Comparison of ENCODE assay signal across 14 cellular contexts in the genomic region with DNA sequence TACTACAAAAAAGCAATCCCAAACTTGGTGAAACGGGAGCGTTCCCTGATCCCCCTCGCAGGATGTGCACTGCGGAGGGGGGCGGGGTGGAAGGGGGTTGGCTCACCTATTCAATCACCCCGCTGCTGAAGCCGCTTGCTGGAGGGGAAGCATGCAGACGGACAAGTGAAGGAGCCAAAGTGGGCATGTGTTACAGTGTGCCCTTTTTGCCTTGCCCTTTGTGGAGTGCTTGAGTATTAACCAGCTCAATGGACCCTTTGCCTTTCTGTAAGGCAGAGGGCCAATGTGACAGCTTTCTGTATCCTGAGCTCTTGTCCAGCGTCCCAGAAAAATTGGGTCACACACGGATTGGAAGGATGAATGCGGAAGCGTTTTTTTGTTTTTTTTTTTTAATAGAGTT.
DNase-seq lines count a peak whose midpoint lies in the region; ATAC-seq, FAIRE-seq and TF ChIP-seq lines count a peak whose summit lies in the region.
"Had no signal": no experiment of that assay in that cellular context is flagged by ENCODE, and none has a peak within 500 bp of the region (broad histone marks: within the 10 kb centered on the region; RNA-seq: fewer than 3 reads in every experiment).

No MANE protein-coding gene starts in this region.

- peaks cover 22% of the 10 kb centered on the region for H3K9me3 Mint-ChIP-seq in GM23338

- H3K27ac ChIP-seq in GM23338 (ENCODE audit: low read depth) = no peak overlapping the region
- no peak overlapping the region for H3K27ac ChIP-seq in kidney (ENCODE audit: low read depth in 2 of 2, low read length in 2 of 2)
- H3K27ac ChIP-seq: A549, BLaER1, HL-60 had no signal

- intact Hi-C loops in kidney (cut with DNase I) = no loop called here

- H3K9me2 ChIP-seq in GM23338 (ENCODE audit: insufficient read depth) = no peaks in the 10 kb centered on the region

- H3K79me2 ChIP-seq in GM23338 (replicated peaks; ENCODE audit: insufficient read depth) = no peaks in the 10 kb centered on the region

- H3K27me3 Mint-ChIP-seq in GM23338 (ENCODE audit: insufficient read depth, low read depth, poor library complexity) = no peaks in the 10 kb centered on the region

- no peaks in the 10 kb centered on the region; the same call in 1 of the 2 replicates for H3K36me3 ChIP-seq in GM23338 (ENCODE audit: insufficient read depth)
- H3K36me3 ChIP-seq in kidney (ENCODE audit: control insufficient read depth in 1 of 2, insufficient read depth in 2 of 2, low read length in 2 of 2) = no peaks in the 10 kb centered on the region
- H3K36me3 ChIP-seq: BLaER1 had no signal

- ATAC-seq in GM23338 (no peak), GM19455 (IDR thresholded peaks at IDR 0.05; ENCODE audit: unreplicated experiment) (no peak)
- ATAC-seq: A549, HCT116 had no signal

- peaks cover 0 to 4% of the 10 kb centered on the region in 2 donors for H3K9me3 ChIP-seq in kidney (ENCODE audit: control insufficient read depth in 1 of 2, low read length in 2 of 2)

- H3K4me3 ChIP-seq in GM23338 (no peak overlapping the region), kidney (ENCODE audit: low read length in 2 of 2) (no peak overlapping the region)
- H3K4me3 ChIP-seq: A549, BLaER1 had no signal

- no peak overlapping the region for H3K27ac Mint-ChIP-seq in GM23338

- DNase-seq in GM23338 (ENCODE audit: low spot score) (peak; percentile 14), cerebellar nuclear complex (lab: John Stamatoyannopoulos, UW) (peak; percentile 80 to 95), kidney (peak; percentile 44), NCI-H1105 (lab: John Stamatoyannopoulos, UW) (no peak), hepatic stellate cell (ENCODE audit: low spot score) (no peak)
- DNase-seq: Caco-2; CD8-positive, alpha-beta memory T cell; DND-41 had no signal

- H3K4me1 ChIP-seq in GM23338 (ENCODE audit: insufficient read depth) (no peaks in the 10 kb centered on the region), kidney (ENCODE audit: control insufficient read depth in 1 of 2, insufficient read depth in 1 of 2, low read depth in 1 of 2, low read length in 2 of 2) (no peaks in the 10 kb centered on the region)
- H3K4me1 ChIP-seq: A549, BLaER1, Caco-2 had no signal

- H3K4me1 Mint-ChIP-seq in GM23338 = no peaks in the 10 kb centered on the region; the same call in 2 of the 3 replicates
- H3K4me1 Mint-ChIP-seq: CD8-positive, alpha-beta memory T cell had no signal

- no peak for FAIRE-seq in kidney (lab: Jason Lieb, UNC)
- FAIRE-seq: A549, H54 had no signal

- no peak overlapping the region for H3K9ac ChIP-seq in kidney (ENCODE audit: low read length in 2 of 2)
- H3K9ac ChIP-seq: BLaER1 had no signal

- H2AFZ ChIP-seq in GM23338 = peak overlapping the region; percentile 56; the same call in 1 of the 2 replicates

- H3K4me3 Mint-ChIP-seq in GM23338 = no peak overlapping the region
- H3K4me3 Mint-ChIP-seq: CD8-positive, alpha-beta memory T cell had no signal

- no peak overlapping the region for H3K4me2 ChIP-seq in GM23338
- H3K4me2 ChIP-seq: A549, BLaER1 had no signal

- H3F3A ChIP-seq in GM23338 (replicated peaks; ENCODE audit: low read depth) = no peaks in the 10 kb centered on the region

- peaks cover 18% of the 10 kb centered on the region; the same call in 2 of the 3 replicates for H3K36me3 Mint-ChIP-seq in GM23338 (ENCODE audit: low read depth)

- no peaks in the 10 kb centered on the region for H4K20me1 ChIP-seq in GM23338 (replicated peaks; ENCODE audit: insufficient read depth)
- H4K20me1 ChIP-seq: BLaER1 had no signal

- TF ChIP-seq CTCF in GM23338 (conservative IDR thresholded peaks at IDR 0.05; ENCODE audit: low read depth in 2 of 2) (no peak), kidney (IDR thresholded peaks at IDR 0.05; ENCODE audit: borderline replicate concordance, extremely low read depth, insufficient read depth) (no peak)

- no peaks in the 10 kb centered on the region for H3K27me3 ChIP-seq in GM23338 (ENCODE audit: insufficient read depth)
- H3K27me3 ChIP-seq: BLaER1 had no signal

TF ChIP-seq in GM23338, 12 proteins besides CTCF, POLR2A, EP300 and RAD21:
- TF ChIP-seq CREB1 (CRISPR knock-in tag; IDR thresholded peaks at IDR 0.05; ENCODE audit: low read depth) (no peak), EZH2 (IDR thresholded peaks at IDR 0.05; ENCODE audit: low read depth, unreplicated experiment) (no peak)
TF ChIP-seq in GM23338: peak in this region for 0.

Comparison
In these comparisons a context has a peak if more than half of its experiments do, and no peak if none do; other contexts are left out.
1. DNase-seq: peak in GM23338 (single experiment), cerebellar nuclear complex (2 of 2) and kidney (single experiment); none in NCI-H1105 (single experiment) and hepatic stellate cell (single experiment).